In the genomic region with DNA sequence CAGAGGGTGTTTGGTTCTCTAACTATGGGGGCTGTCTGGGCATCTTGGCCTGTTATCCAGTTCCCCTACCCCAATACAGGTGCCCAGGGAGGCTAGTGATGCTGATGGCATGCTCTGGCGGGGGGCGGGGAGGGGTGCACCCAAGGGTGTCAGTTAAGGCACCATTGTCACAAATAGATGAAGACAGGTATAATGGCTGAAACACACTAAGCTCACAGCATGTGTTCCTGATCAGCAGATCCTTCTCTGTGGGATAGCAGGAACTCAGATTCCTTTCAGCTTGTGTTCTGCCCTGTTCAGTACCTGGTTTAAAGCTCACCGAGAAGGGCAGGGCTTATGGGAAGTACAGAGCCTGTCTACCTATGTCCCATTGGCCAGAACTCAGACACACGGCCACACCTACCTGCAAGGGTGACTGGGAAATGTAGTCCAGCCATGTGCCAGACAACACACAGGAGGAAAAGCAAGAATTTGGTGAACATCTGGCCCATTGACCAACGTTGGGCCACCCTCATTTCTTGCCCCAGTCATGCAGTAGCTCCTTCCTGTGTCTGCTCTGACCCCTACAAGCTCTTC, we compare ENCODE assay signal across 9 cellular contexts. TPM values are rescaled to one million over a fixed set of nuclear protein-coding genes. Genes with fewer than 3 reads are reported as not detected.
DNase-seq lines count a peak whose midpoint lies in the region; ATAC-seq and TF ChIP-seq lines count a peak whose summit lies in the region.
"Had no signal": no experiment of that assay in that cellular context is flagged by ENCODE, and none has a peak within 500 bp of the region (broad histone marks: within the 10 kb centered on the region; RNA-seq: fewer than 3 reads in every experiment).

No MANE protein-coding gene starts in this region.

- H3K27ac ChIP-seq in ovary, result no peak overlapping the region

- intact Hi-C loops in ovary (cut with DNase I), result no loop called here

- DNase-seq in DMS 273 (lab: John Stamatoyannopoulos, UW; ENCODE audit: unreplicated experiment) (peak; percentile 79), NCI-H1105 (lab: John Stamatoyannopoulos, UW) (peak; percentile 17), left kidney (ENCODE audit: low read depth, low spot score) (peak; percentile 79), ovary (no peak)
- DNase-seq in activated CD4-positive, alpha-beta memory T cell treated with anti-CD3 and anti-CD28 coated beads, Interleukin-2, amount 10 ng/mL, durations not matched to agents 7 days and 5 days, result peak; percentile 26

- H3K27me3 Mint-ChIP-seq in activated CD4-positive, alpha-beta memory T cell treated with anti-CD3 and anti-CD28 coated beads, Interleukin-2, amount 10 ng/mL, durations not matched to agents 7 days and 5 days, result peaks cover 49% of the 10 kb centered on the region

- H3K27me3 ChIP-seq in ovary, result no peaks in the 10 kb centered on the region

- peaks cover 7% of the 10 kb centered on the region for H3K4me1 Mint-ChIP-seq in activated CD4-positive, alpha-beta memory T cell treated with anti-CD3 and anti-CD28 coated beads, Interleukin-2, amount 10 ng/mL, durations not matched to agents 7 days and 5 days

- no peak for TF ChIP-seq EP300 in ovary (IDR thresholded peaks at IDR 0.05)

- no peak overlapping the region for H3K27ac Mint-ChIP-seq in activated CD4-positive, alpha-beta memory T cell treated with anti-CD3 and anti-CD28 coated beads, Interleukin-2, amount 10 ng/mL, durations not matched to agents 7 days and 5 days
- H3K27ac Mint-ChIP-seq: dendritic cell treated with granulocyte-macrophage colony-stimulating factor and Interleukin-4, amounts not matched to agents 40 ng/mL and 50 ng/mL, for 4 days had no signal

- no peaks in the 10 kb centered on the region for H3K36me3 Mint-ChIP-seq in activated CD4-positive, alpha-beta memory T cell treated with anti-CD3 and anti-CD28 coated beads, Interleukin-2, amount 10 ng/mL, durations not matched to agents 7 days and 5 days (ENCODE audit: low read depth)

- no peak overlapping the region for H3K4me3 Mint-ChIP-seq in activated CD4-positive, alpha-beta memory T cell treated with anti-CD3 and anti-CD28 coated beads, Interleukin-2, amount 10 ng/mL, durations not matched to agents 7 days and 5 days
- H3K4me3 Mint-ChIP-seq: dendritic cell treated with granulocyte-macrophage colony-stimulating factor and Interleukin-4, amounts not matched to agents 40 ng/mL and 50 ng/mL, for 4 days had no signal

- H3K9me3 Mint-ChIP-seq in activated CD4-positive, alpha-beta memory T cell treated with anti-CD3 and anti-CD28 coated beads, Interleukin-2, amount 10 ng/mL, durations not matched to agents 7 days and 5 days, result no peaks in the 10 kb centered on the region

- H3K36me3 ChIP-seq in ovary, result no peaks in the 10 kb centered on the region

- CTCF ChIA-PET in activated CD4-positive, alpha-beta memory T cell treated with anti-CD3 and anti-CD28 coated beads, Interleukin-2, amount 10 ng/mL, durations not matched to agents 7 days and 5 days (lab: Charles Lee), result no interaction called here

- TF ChIP-seq CTCF in ovary (IDR thresholded peaks at IDR 0.05), result no peak

- H3K4me3 ChIP-seq in ovary, result no peak overlapping the region

- ATAC-seq in GM21526 (IDR thresholded peaks at IDR 0.05; ENCODE audit: low FRiP score, unreplicated experiment) (peak; percentile 77), HG03025 (IDR thresholded peaks at IDR 0.05; ENCODE audit: low FRiP score, unreplicated experiment) (no peak), GM18517 (IDR thresholded peaks at IDR 0.05; ENCODE audit: unreplicated experiment) (no peak)

- TF ChIP-seq POLR2A in ovary (IDR thresholded peaks at IDR 0.05), result no peak

- no peaks in the 10 kb centered on the region for H3K9me3 ChIP-seq in ovary

- no peaks in the 10 kb centered on the region for H3K4me1 ChIP-seq in ovary (ENCODE audit: insufficient read depth)

- POLR2A ChIA-PET in activated CD4-positive, alpha-beta memory T cell treated with anti-CD3 and anti-CD28 coated beads, Interleukin-2, amount 10 ng/mL, durations not matched to agents 7 days and 5 days (lab: Charles Lee), result no interaction called here

- 38 to 48% (median 41%) methylated on average over 5 of the region's 5 CpGs for WGBS in ovary, 3 donors

RNA-seq across cellular contexts. Expression of gene RSPO4, which starts 3.4 kb away (rescaled TPM):
- not detected for total RNA-seq in activated CD4-positive, alpha-beta memory T cell treated with anti-CD3 and anti-CD28 coated beads, Interleukin-2, amount 10 ng/mL, durations not matched to agents 7 days and 5 days
- under 1 TPM in 4 of 7 donors, not detected in 3; 0.07 to 0.53 (median 0.40) TPM for total RNA-seq in ovary
- under 1 TPM in 1 of 2 donors, not detected in 1; 0.04 TPM for polyA plus RNA-seq in ovary

Comparison
In these comparisons a context has a peak if more than half of its experiments do, and no peak if none do; other contexts are left out.
1. DNase-seq: peak in DMS 273 (single experiment), NCI-H1105 (single experiment), activated CD4-positive, alpha-beta memory T cell treated with anti-CD3 and anti-CD28 coated beads, Interleukin-2, amount 10 ng/mL, durations not matched to agents 7 days and 5 days (single experiment) and left kidney (single experiment); none in ovary (0 of 5).